ENCODE assay signal across 9 cellular contexts in the genomic region with DNA sequence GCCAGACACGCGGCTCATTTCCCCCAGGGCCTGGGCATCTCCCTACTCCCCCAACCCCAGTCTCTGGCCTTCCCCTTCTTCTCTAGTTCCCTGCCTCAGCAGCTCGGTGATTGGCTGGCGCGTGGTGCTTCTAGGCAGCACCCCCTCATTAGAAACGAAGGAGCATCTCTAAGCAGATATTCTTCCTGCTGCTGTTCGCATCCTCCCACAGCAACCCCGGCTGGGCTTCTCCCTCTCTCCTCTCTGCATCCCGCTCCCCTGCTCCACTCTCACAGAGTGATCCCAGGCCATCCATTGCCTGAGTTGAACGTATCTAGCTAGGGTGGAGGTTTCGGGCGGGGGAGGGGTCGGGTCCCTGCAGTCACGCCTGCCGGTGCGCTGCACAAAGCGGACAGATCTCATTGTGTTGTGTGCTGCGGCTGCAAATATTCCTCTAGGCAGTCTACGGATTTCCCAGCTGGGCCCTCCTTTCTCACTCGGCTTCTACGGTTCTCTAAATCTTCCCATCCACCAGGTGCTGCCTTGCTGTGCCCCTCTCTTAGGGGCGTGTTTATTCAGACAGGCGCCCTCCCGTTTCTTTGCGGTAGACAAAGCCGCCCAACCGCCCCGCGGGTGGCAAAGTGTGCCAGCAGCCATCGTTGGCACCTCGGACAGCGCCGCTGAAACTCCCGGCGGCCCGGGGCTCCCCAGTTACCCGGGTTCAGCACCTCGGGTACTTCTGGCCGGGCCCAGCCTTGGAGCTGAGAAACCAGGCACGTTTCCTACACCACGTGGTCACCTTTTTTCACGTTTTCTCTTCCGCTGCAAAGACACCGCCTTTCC. TPM values are rescaled to one million over a fixed set of nuclear protein-coding genes. Genes with fewer than 3 reads are reported as not detected.
A peak's percentile ranks its signal among the peaks of the same experiment; 100 is the strongest.
DNase-seq lines count a peak whose midpoint lies in the region; ATAC-seq, FAIRE-seq and TF ChIP-seq lines count a peak whose summit lies in the region.
"Had no signal": no experiment of that assay in that cellular context is flagged by ENCODE, and none has a peak within 500 bp of the region (broad histone marks: within the 10 kb centered on the region; RNA-seq: fewer than 3 reads in every experiment).

No MANE protein-coding gene starts in this region.

- POLR2A ChIA-PET in activated B cell treated with CpG ODN at 0.5 μM for 24 hours (lab: Charles Lee): no interaction called here

- H3K9me3 Mint-ChIP-seq in activated B cell treated with CpG ODN at 0.5 μM for 24 hours: no peaks in the 10 kb centered on the region

- H3K4me1 Mint-ChIP-seq in activated B cell treated with CpG ODN at 0.5 μM for 24 hours: peaks cover 30% of the 10 kb centered on the region

- peaks cover 67% of the 10 kb centered on the region for H3K27me3 ChIP-seq in lower lobe of right lung (ENCODE audit: low read depth)

- H3K4me3 ChIP-seq in lower lobe of right lung: no peak overlapping the region

- TF ChIP-seq CTCF in 22Rv1 (IDR thresholded peaks at IDR 0.05) (peak; percentile 15; the same call in 1 of the 2 replicates), activated B cell treated with CpG ODN at 0.5 μM for 24 hours (IDR thresholded peaks at IDR 0.05) (no peak), lower lobe of right lung (IDR thresholded peaks at IDR 0.05) (no peak)

- CTCF ChIA-PET in activated B cell treated with CpG ODN at 0.5 μM for 24 hours (lab: Charles Lee): no interaction called here

- H3K36me3 Mint-ChIP-seq in activated B cell treated with CpG ODN at 0.5 μM for 24 hours (ENCODE audit: low read depth): no peaks in the 10 kb centered on the region

- peaks cover 68% of the 10 kb centered on the region for H3K27me3 Mint-ChIP-seq in activated B cell treated with CpG ODN at 0.5 μM for 24 hours

- H3K27ac Mint-ChIP-seq in activated B cell treated with CpG ODN at 0.5 μM for 24 hours: no peak overlapping the region

- no peaks in the 10 kb centered on the region for H3K4me1 ChIP-seq in lower lobe of right lung

- peak; percentile 77 for FAIRE-seq in GM18507 (lab: Jason Lieb, UNC)

- peak overlapping the region; percentile 50 for H3K4me3 Mint-ChIP-seq in activated B cell treated with CpG ODN at 0.5 μM for 24 hours

- no peaks in the 10 kb centered on the region for H3K9me3 ChIP-seq in lower lobe of right lung

- ATAC-seq in HG03095 (IDR thresholded peaks at IDR 0.05; ENCODE audit: unreplicated experiment) (peak; percentile 50), activated B cell treated with CpG ODN at 0.5 μM for 24 hours (ENCODE audit: low read depth) (peak; percentile 40), lower lobe of right lung (peak; percentile 5 to 34), HG02970 (IDR thresholded peaks at IDR 0.05; ENCODE audit: low FRiP score, unreplicated experiment) (no peak)

- intact Hi-C loops in activated B cell treated with CpG ODN at 0.5 μM for 24 hours (cut with micrococcal nuclease): no loop called here
- intact Hi-C loops in lower lobe of right lung (cut with DNase I): no loop called here

- no peak overlapping the region for H3K27ac ChIP-seq in 22Rv1
- H3K27ac ChIP-seq in lower lobe of right lung: no peak overlapping the region

- DNase-seq in GM18507 (ENCODE audit: extremely low spot score, insufficient read length, low read depth) (no peak), activated B cell treated with CpG ODN at 0.5 μM for 24 hours (no peak), lower lobe of right lung (peak; percentile 50), T-helper 1 cell (no peak), RKO (ENCODE audit: low spot score) (no peak)

- no peaks in the 10 kb centered on the region for H3K36me3 ChIP-seq in lower lobe of right lung

RNA-seq across cellular contexts. Expression of gene CACNA1E, which starts 2.2 kb away (rescaled TPM):
- total RNA-seq in activated B cell treated with CpG ODN at 0.5 μM for 24 hours (0.37 and 0.91 TPM in 2 replicates), lower lobe of right lung (0.27 TPM)
- total RNA-seq: pulmonary artery endothelial cell had no signal
